21 cellular contexts compared by ENCODE assay signal in genomic region chr16:82363026-82363816, GRCh38.
A peak's percentile ranks its signal among the peaks of the same experiment; 100 is the strongest.
DNase-seq lines count a peak whose midpoint lies in the region; TF ChIP-seq lines count a peak whose summit lies in the region.
"Had no signal": no experiment of that assay in that cellular context is flagged by ENCODE, and none has a peak within 500 bp of the region (broad histone marks: within the 10 kb centered on the region; RNA-seq: fewer than 3 reads in every experiment).

No MANE protein-coding gene starts in this region.

- H3K27me3 ChIP-seq in H9 (ENCODE audit: insufficient read depth, low read length) (no peaks in the 10 kb centered on the region), esophagus muscularis mucosa (no peaks in the 10 kb centered on the region), neuronal stem cell (ENCODE audit: control insufficient read depth in 3 of 3, insufficient read depth in 3 of 3, low read depth in 1 of 3, low read length in 3 of 3) (no peaks in the 10 kb centered on the region)
- H3K27me3 ChIP-seq: BLaER1 had no signal

- no peak overlapping the region for H3K4me3 ChIP-seq in esophagus muscularis mucosa
- no peak overlapping the region for H3K4me3 ChIP-seq in neuronal stem cell (ENCODE audit: low read length in 2 of 2)
- H3K4me3 ChIP-seq: BLaER1, GM12878, GM23248 had no signal

- H3K18ac ChIP-seq in H9 (ENCODE audit: insufficient read length, low read depth, low read length) (peak overlapping the region; percentile 7), neuronal stem cell (ENCODE audit: low read length) (peak overlapping the region; percentile 32)

- H3K79me2 ChIP-seq in H9 (ENCODE audit: insufficient read depth, low read length) = no peaks in the 10 kb centered on the region

- H3K23me2 ChIP-seq in H9 (ENCODE audit: insufficient read length, low read depth, low read length, poor library complexity, severe bottlenecking) = no peaks in the 10 kb centered on the region

- H3K36me3 Mint-ChIP-seq in H9 (ENCODE audit: insufficient read depth in 1 of 3, low read depth in 3 of 3) = no peaks in the 10 kb centered on the region; a peak in 1 of 7 replicates
- H3K36me3 Mint-ChIP-seq: CD4-positive, CD25-positive, alpha-beta regulatory T cell; CD8-positive, alpha-beta T cell had no signal

- H3K9me3 ChIP-seq in H9 (ENCODE audit: control insufficient read depth, low read depth, low read length) = no peaks in the 10 kb centered on the region
- no peaks in the 10 kb centered on the region for H3K9me3 ChIP-seq in esophagus muscularis mucosa
- H3K9me3 ChIP-seq in neuronal stem cell (replicated peaks in 1 of 2; ENCODE audit: control insufficient read depth in 2 of 2, insufficient read depth in 1 of 2, low read depth in 1 of 2, low read length in 2 of 2) = no peaks in the 10 kb centered on the region
- H3K9me3 ChIP-seq: BLaER1, Caco-2 had no signal

- H3K4me1 ChIP-seq in H9 (ENCODE audit: insufficient read depth, low read length) (no peaks in the 10 kb centered on the region), esophagus muscularis mucosa (no peaks in the 10 kb centered on the region), neuronal stem cell (ENCODE audit: control insufficient read depth in 2 of 2, insufficient read depth in 1 of 2, low read depth in 1 of 2, low read length in 2 of 2) (no peaks in the 10 kb centered on the region)

- H3K27me3 Mint-ChIP-seq in H9 (ENCODE audit: low read depth) = peaks cover 7% of the 10 kb centered on the region; the same call in 1 of the 2 replicates

- no peak overlapping the region for H3K9ac ChIP-seq in H9 (ENCODE audit: extremely low read depth, insufficient read length, low read length)
- no peak overlapping the region for H3K9ac ChIP-seq in neuronal stem cell (ENCODE audit: low read depth, low read length, poor library complexity)
- H3K9ac ChIP-seq: BLaER1, GM23248 had no signal

- H3T11ph ChIP-seq in H9 (ENCODE audit: low read length) = no peak overlapping the region

- no peaks in the 10 kb centered on the region for H4K20me1 ChIP-seq in H9 (ENCODE audit: control insufficient read depth, insufficient read depth, insufficient read length)
- H4K20me1 ChIP-seq: BLaER1 had no signal

- intact Hi-C loops in esophagus muscularis mucosa (cut with DNase I) = no loop called here

- no peak overlapping the region for H3K14ac ChIP-seq in H9 (ENCODE audit: insufficient read depth, low read length)
- no peak overlapping the region for H3K14ac ChIP-seq in neuronal stem cell (ENCODE audit: low read length)

- no peak overlapping the region for H3K4me2 ChIP-seq in H9 (ENCODE audit: insufficient read depth, insufficient read length, low read length)
- no peak overlapping the region for H3K4me2 ChIP-seq in neuronal stem cell (ENCODE audit: insufficient read depth, low read length, poor library complexity, severe bottlenecking)
- H3K4me2 ChIP-seq: BLaER1 had no signal

- H2BK15ac ChIP-seq in H9 (ENCODE audit: low read depth, low read length) (no peak overlapping the region), neuronal stem cell (ENCODE audit: low read length) (no peak overlapping the region)

- H3K23ac ChIP-seq in H9 (ENCODE audit: insufficient read length, low read depth, low read length) (no peak overlapping the region), neuronal stem cell (ENCODE audit: low read depth, low read length, poor library complexity) (no peak overlapping the region)

- H3K36me3 ChIP-seq in esophagus muscularis mucosa = no peaks in the 10 kb centered on the region
- H3K36me3 ChIP-seq in neuronal stem cell (replicated peaks in 1 of 2; ENCODE audit: control insufficient read depth in 2 of 2, insufficient read depth in 2 of 2, low read length in 2 of 2) = no peaks in the 10 kb centered on the region
- H3K36me3 ChIP-seq: BLaER1 had no signal

- H2AFZ ChIP-seq in H9 (ENCODE audit: low read length) (no peak overlapping the region), neuronal stem cell (ENCODE audit: low read length) (no peak overlapping the region)
- H2AFZ ChIP-seq: GM23248 had no signal

- H4K8ac ChIP-seq in H9 (replicated peaks; ENCODE audit: insufficient read length, low read depth, low read length) (no peak overlapping the region), neuronal stem cell (ENCODE audit: low read depth, low read length) (no peak overlapping the region)

- H2BK120ac ChIP-seq in H9 (ENCODE audit: low read depth, low read length, poor library complexity, severe bottlenecking) (no peak overlapping the region), neuronal stem cell (ENCODE audit: low read depth, low read length) (no peak overlapping the region)

- no peak overlapping the region for H2BK12ac ChIP-seq in H9 (ENCODE audit: insufficient read length, low read depth, low read length)
- no peak overlapping the region for H2BK12ac ChIP-seq in neuronal stem cell (ENCODE audit: low read length)

- H3K4ac ChIP-seq in H9 (ENCODE audit: low read depth, low read length) = no peak overlapping the region
- H3K4ac ChIP-seq in neuronal stem cell (ENCODE audit: low read length) = no peak overlapping the region

- H3K79me1 ChIP-seq in H9 (ENCODE audit: insufficient read depth, low read depth, low read length, poor library complexity, severe bottlenecking) (no peaks in the 10 kb centered on the region), neuronal stem cell (ENCODE audit: low read depth, low read length) (no peaks in the 10 kb centered on the region)

- TF ChIP-seq CTCF in H9 (conservative IDR thresholded peaks at IDR 0.05) (no peak), esophagus muscularis mucosa (IDR thresholded peaks at IDR 0.05) (no peak)

- no peak overlapping the region for H3K27ac ChIP-seq in H9 (ENCODE audit: insufficient read length, low read depth, low read length)
- H3K27ac ChIP-seq in esophagus muscularis mucosa (replicated peaks in 1 of 4) = no peak overlapping the region
- no peak overlapping the region for H3K27ac ChIP-seq in neuronal stem cell (replicated peaks; ENCODE audit: low read length)
- H3K27ac ChIP-seq: BLaER1, C4-2B, GM23248 had no signal

- no peak overlapping the region for H4K91ac ChIP-seq in H9 (ENCODE audit: insufficient read length, low read depth, low read length)
- no peak overlapping the region for H4K91ac ChIP-seq in neuronal stem cell (ENCODE audit: low read depth, low read length, poor library complexity)

- H2BK5ac ChIP-seq in H9 (ENCODE audit: insufficient read length, low read length) (no peak overlapping the region), neuronal stem cell (ENCODE audit: low read length) (no peak overlapping the region)

- H3K4me3 Mint-ChIP-seq in H9 = no peak overlapping the region
- H3K4me3 Mint-ChIP-seq: B cell; CD4-positive, CD25-positive, alpha-beta regulatory T cell; CD8-positive, alpha-beta T cell; HFFc6 had no signal

- no peak for TF ChIP-seq EP300 in esophagus muscularis mucosa (IDR thresholded peaks at IDR 0.05)

- H2BK20ac ChIP-seq in H9 (ENCODE audit: low read depth, low read length, poor library complexity, severe bottlenecking) = no peak overlapping the region

- H3K27ac Mint-ChIP-seq in H9 = no peak overlapping the region; a peak in 1 of 7 replicates
- H3K27ac Mint-ChIP-seq: B cell; CD4-positive, CD25-positive, alpha-beta regulatory T cell; CD8-positive, alpha-beta T cell; HFFc6 had no signal

- H3K9me3 Mint-ChIP-seq in H9 = no peaks in the 10 kb centered on the region; a peak in 3 of 5 replicates
- H3K9me3 Mint-ChIP-seq: CD8-positive, alpha-beta T cell had no signal

- H2AK5ac ChIP-seq in H9 (ENCODE audit: insufficient read length, low read length) (no peak overlapping the region), neuronal stem cell (ENCODE audit: low read depth, low read length) (no peak overlapping the region)

- H3K56ac ChIP-seq in H9 (ENCODE audit: insufficient read length, low read depth, low read length) = no peak overlapping the region

- WGBS in H9 (ENCODE audit: extremely low coverage, insufficient read length, low lambda C conversion rate) = no CpG with 5 or more reads among the region's 11 CpGs
- WGBS in esophagus muscularis mucosa = 71% methylated on average over 9 of the region's 11 CpGs
- 100% methylated on average over 1 of the region's 11 CpGs; no CpG with 5 or more reads in 1 of the 2 donors for WGBS in neuronal stem cell (ENCODE audit: extremely low coverage in 2 of 2, insufficient read length in 2 of 2, insufficient replicate concordance in 1 of 2), 2 donors

- no peak for TF ChIP-seq POLR2A in esophagus muscularis mucosa (IDR thresholded peaks at IDR 0.05; ENCODE audit: low read depth)

- H3K4me1 Mint-ChIP-seq in H9 = peaks cover 5% of the 10 kb centered on the region in 2 experiments; a peak in 1 of 4 replicates
- H3K4me1 Mint-ChIP-seq: B cell; CD4-positive, CD25-positive, alpha-beta regulatory T cell had no signal

- DNase-seq in NCI-H1417 (lab: John Stamatoyannopoulos, UW) (peak in 2 of 3 experiments; percentile 3 to 4), NCI-H1417 treated with DMSO at 0.1 percent for 48 hours (lab: John Stamatoyannopoulos, UW) (no peak), H9 (no peak), esophagus muscularis mucosa (ENCODE audit: extremely low spot score) (peak; percentile 79), neuronal stem cell (ENCODE audit: low spot score) (no peak), SIG-M5 treated with dmso at 0.1 percent for 504 hours (lab: John Stamatoyannopoulos, UW; ENCODE audit: unreplicated experiment) (no peak), RPMI8226 (no peak), activated T-cell treated with anti-CD3 and anti-CD28 coated beads for 4 hours (no peak)
- DNase-seq: Caco-2; CD4-positive, CD25-positive, alpha-beta regulatory T cell; CD8-positive, alpha-beta T cell; DMS79; EL; GDM1; GM23248; H7; HFFc6 had no signal

- H4K5ac ChIP-seq in H9 (ENCODE audit: insufficient read length, low read depth, low read length) = no peak overlapping the region

Comparison
In these comparisons a context has a peak if more than half of its experiments do, and no peak if none do; other contexts are left out.
1. DNase-seq: peak in NCI-H1417 (2 of 3) and esophagus muscularis mucosa (single experiment); none in NCI-H1417 treated with DMSO at 0.1 percent for 48 hours (single experiment), H9 (single experiment), neuronal stem cell (single experiment), SIG-M5 treated with dmso at 0.1 percent for 504 hours (single experiment), RPMI8226 (single experiment) and activated T-cell treated with anti-CD3 and anti-CD28 coated beads for 4 hours (single experiment).